Comparison of ENCODE assay signal across 13 cellular contexts in genomic region chr1:221863635-221864034, GRCh38.
"Had no signal": no experiment of that assay in that cellular context is flagged by ENCODE, and none has a peak within 500 bp of the region (broad histone marks: within the 10 kb centered on the region; RNA-seq: fewer than 3 reads in every experiment).

No MANE protein-coding gene starts in this region.

- H3K27me3 ChIP-seq: ascending aorta, colonic mucosa, foreskin keratinocyte, thyroid gland had no signal

- DNase-seq: activated CD4-positive, alpha-beta T cell treated with anti-CD3 and anti-CD28 coated beads, Interleukin-2, amount 50 U/mL, for 4 hours; activated gamma-delta T cell; colonic mucosa; foreskin keratinocyte; lower lobe of right lung; nucleus accumbens; stimulated activated naive CD4-positive, alpha-beta T cell treated with Interleukin-2 at 50 U/mL for 16 hours; thyroid gland had no signal

- H3K9me3 ChIP-seq: ascending aorta, colonic mucosa, lower lobe of right lung, thyroid gland had no signal

- FAIRE-seq: keratinocyte, TTC549, urothelium cell line had no signal

- H3K4me1 ChIP-seq: ascending aorta, colonic mucosa, lower lobe of right lung, thyroid gland had no signal

- H3K27ac ChIP-seq: ascending aorta, colonic mucosa, foreskin keratinocyte, lower lobe of right lung, thyroid gland had no signal

- H3K4me3 ChIP-seq: ascending aorta, colonic mucosa, lower lobe of right lung, thyroid gland had no signal

- ATAC-seq: foreskin keratinocyte; lower lobe of right lung; natural killer cell treated with Interleukin-12 subunit alpha and Interleukin-12 subunit beta and Interleukin-15 and Interleukin-18, amount 100 ng/mL, for 72 hours had no signal

- H3K36me3 ChIP-seq: ascending aorta, colonic mucosa, lower lobe of right lung, thyroid gland had no signal
